ENCODE assay signal across 1 cellular context in the genomic region with DNA sequence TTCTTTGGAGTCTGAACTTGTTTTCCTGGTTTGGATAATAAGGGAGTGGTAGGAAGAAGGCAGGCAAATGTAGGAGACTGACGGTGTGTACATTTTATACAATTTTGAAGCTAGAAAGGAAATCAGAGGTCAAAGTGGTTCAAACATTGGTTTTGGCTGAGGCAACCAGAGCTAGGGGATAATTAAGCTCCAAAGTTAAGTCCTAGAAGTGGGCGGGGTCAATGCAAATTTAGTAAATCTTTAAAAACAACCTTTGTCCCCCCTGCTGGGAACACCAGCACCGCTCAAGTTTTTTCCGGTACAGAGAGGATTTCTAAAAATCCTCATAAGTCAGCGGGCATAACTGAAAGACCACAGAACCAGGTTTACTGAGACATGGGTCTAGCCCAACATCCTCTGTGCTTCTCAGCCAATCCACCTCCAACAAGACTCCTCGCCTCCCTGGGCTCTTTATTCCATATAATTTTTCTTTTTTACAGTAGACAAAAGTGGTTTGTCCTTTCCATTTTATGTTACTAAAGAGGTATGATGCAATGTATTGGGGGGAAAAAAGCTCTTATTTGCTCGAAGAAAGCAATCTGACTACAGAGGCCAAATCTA.
TF ChIP-seq lines count a peak whose summit lies in the region.

No MANE protein-coding gene starts in this region.

TF ChIP-seq in HEK293, 187 proteins besides CTCF, POLR2A, EP300 and RAD21 (continued from another document and continues in another):
- TF ChIP-seq MYNN (tag by site-specific recombination; IDR thresholded peaks at IDR 0.05; ENCODE audit: borderline replicate concordance) (no peak), ZNF510 (tag by site-specific recombination; IDR thresholded peaks at IDR 0.05; ENCODE audit: insufficient replicate concordance) (no peak), ZNF561 (tag by site-specific recombination; IDR thresholded peaks at IDR 0.05; ENCODE audit: borderline replicate concordance) (no peak), ZBTB20 (tag by site-specific recombination; IDR thresholded peaks at IDR 0.05) (peak; percentile 15; the same call in 1 of the 2 replicates), IKZF3 (tag by site-specific recombination; IDR thresholded peaks at IDR 0.05) (peak; percentile 21; the same call in 1 of the 2 replicates), ZNF701 (tag by site-specific recombination; IDR thresholded peaks at IDR 0.05) (no peak), ZNF530 (tag by site-specific recombination; IDR thresholded peaks at IDR 0.05; ENCODE audit: low read depth) (no peak), ZNF335 (tag by site-specific recombination; conservative IDR thresholded peaks at IDR 0.05) (0 out of 2 replicates have a peak, but pooled peaks have one; percentile 20), ZNF248 (tag by site-specific recombination; IDR thresholded peaks at IDR 0.05) (no peak), TCF7L2 (IDR thresholded peaks at IDR 0.05; ENCODE audit: borderline replicate concordance, low read depth, low read length) (no peak), ZNF324 (tag by site-specific recombination; IDR thresholded peaks at IDR 0.05) (no peak), PRDM1 (tag by site-specific recombination; IDR thresholded peaks at IDR 0.05) (0 out of 2 replicates have a peak, but pooled peaks have one; percentile 51), SCRT2 (tag by site-specific recombination; IDR thresholded peaks at IDR 0.05) (no peak), GLIS1 (tag by site-specific recombination; IDR thresholded peaks at IDR 0.05) (peak; percentile 57), ZNF677 (tag by site-specific recombination; IDR thresholded peaks at IDR 0.05) (no peak), WT1 (tag by site-specific recombination; IDR thresholded peaks at IDR 0.05) (no peak), ZNF146 (tag by site-specific recombination; IDR thresholded peaks at IDR 0.05) (no peak), SCRT1 (tag by site-specific recombination; IDR thresholded peaks at IDR 0.05; ENCODE audit: borderline replicate concordance) (no peak), ZFP41 (tag by site-specific recombination; IDR thresholded peaks at IDR 0.05; ENCODE audit: borderline replicate concordance) (no peak), ZBTB1 (tag by site-specific recombination; IDR thresholded peaks at IDR 0.05) (no peak), ZNF596 (tag by site-specific recombination; IDR thresholded peaks at IDR 0.05) (no peak), OSR2 (tag by site-specific recombination; IDR thresholded peaks at IDR 0.05) (no peak), HOXA7 (CRISPR knock-in tag; IDR thresholded peaks at IDR 0.05; ENCODE audit: borderline replicate concordance) (no peak)
- TF ChIP-seq, protein P1, sequence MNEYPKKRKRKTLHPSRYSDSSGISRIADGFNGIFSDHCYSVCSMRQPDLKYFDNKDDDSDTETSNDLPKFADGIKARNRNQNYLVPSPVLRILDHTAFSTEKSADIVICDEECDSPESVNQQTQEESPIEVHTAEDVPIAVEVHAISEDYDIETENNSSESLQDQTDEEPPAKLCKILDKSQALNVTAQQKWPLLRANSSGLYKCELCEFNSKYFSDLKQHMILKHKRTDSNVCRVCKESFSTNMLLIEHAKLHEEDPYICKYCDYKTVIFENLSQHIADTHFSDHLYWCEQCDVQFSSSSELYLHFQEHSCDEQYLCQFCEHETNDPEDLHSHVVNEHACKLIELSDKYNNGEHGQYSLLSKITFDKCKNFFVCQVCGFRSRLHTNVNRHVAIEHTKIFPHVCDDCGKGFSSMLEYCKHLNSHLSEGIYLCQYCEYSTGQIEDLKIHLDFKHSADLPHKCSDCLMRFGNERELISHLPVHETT (tag by site-specific recombination; IDR thresholded peaks at IDR 0.05): no peak
- TF ChIP-seq, protein P2, sequence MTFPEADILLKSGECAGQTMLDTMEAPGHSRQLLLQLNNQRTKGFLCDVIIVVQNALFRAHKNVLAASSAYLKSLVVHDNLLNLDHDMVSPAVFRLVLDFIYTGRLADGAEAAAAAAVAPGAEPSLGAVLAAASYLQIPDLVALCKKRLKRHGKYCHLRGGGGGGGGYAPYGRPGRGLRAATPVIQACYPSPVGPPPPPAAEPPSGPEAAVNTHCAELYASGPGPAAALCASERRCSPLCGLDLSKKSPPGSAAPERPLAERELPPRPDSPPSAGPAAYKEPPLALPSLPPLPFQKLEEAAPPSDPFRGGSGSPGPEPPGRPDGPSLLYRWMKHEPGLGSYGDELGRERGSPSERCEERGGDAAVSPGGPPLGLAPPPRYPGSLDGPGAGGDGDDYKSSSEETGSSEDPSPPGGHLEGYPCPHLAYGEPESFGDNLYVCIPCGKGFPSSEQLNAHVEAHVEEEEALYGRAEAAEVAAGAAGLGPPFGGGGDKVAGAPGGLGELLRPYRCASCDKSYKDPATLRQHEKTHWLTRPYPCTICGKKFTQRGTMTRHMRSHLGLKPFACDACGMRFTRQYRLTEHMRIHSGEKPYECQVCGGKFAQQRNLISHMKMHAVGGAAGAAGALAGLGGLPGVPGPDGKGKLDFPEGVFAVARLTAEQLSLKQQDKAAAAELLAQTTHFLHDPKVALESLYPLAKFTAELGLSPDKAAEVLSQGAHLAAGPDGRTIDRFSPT (tag by site-specific recombination; IDR thresholded peaks at IDR 0.05): no peak
- TF ChIP-seq, protein P3, sequence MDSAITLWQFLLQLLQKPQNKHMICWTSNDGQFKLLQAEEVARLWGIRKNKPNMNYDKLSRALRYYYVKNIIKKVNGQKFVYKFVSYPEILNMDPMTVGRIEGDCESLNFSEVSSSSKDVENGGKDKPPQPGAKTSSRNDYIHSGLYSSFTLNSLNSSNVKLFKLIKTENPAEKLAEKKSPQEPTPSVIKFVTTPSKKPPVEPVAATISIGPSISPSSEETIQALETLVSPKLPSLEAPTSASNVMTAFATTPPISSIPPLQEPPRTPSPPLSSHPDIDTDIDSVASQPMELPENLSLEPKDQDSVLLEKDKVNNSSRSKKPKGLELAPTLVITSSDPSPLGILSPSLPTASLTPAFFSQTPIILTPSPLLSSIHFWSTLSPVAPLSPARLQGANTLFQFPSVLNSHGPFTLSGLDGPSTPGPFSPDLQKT (IDR thresholded peaks at IDR 0.05; ENCODE audit: borderline replicate concordance, low read depth, low read length): no peak
- TF ChIP-seq, protein P4, sequence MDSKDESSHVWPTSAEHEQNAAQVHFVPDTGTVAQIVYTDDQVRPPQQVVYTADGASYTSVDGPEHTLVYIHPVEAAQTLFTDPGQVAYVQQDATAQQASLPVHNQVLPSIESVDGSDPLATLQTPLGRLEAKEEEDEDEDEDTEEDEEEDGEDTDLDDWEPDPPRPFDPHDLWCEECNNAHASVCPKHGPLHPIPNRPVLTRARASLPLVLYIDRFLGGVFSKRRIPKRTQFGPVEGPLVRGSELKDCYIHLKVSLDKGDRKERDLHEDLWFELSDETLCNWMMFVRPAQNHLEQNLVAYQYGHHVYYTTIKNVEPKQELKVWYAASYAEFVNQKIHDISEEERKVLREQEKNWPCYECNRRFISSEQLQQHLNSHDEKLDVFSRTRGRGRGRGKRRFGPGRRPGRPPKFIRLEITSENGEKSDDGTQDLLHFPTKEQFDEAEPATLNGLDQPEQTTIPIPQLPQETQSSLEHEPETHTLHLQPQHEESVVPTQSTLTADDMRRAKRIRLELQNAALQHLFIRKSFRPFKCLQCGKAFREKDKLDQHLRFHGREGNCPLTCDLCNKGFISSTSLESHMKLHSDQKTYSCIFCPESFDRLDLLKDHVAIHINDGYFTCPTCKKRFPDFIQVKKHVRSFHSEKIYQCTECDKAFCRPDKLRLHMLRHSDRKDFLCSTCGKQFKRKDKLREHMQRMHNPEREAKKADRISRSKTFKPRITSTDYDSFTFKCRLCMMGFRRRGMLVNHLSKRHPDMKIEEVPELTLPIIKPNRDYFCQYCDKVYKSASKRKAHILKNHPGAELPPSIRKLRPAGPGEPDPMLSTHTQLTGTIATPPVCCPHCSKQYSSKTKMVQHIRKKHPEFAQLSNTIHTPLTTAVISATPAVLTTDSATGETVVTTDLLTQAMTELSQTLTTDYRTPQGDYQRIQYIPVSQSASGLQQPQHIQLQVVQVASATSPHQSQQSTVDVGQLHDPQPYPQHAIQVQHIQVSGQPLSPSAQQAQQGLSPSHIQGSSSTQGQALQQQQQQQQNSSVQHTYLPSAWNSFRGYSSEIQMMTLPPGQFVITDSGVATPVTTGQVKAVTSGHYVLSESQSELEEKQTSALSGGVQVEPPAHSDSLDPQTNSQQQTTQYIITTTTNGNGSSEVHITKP (tag by site-specific recombination; IDR thresholded peaks at IDR 0.05): peak; percentile 79
- TF ChIP-seq, protein P5, sequence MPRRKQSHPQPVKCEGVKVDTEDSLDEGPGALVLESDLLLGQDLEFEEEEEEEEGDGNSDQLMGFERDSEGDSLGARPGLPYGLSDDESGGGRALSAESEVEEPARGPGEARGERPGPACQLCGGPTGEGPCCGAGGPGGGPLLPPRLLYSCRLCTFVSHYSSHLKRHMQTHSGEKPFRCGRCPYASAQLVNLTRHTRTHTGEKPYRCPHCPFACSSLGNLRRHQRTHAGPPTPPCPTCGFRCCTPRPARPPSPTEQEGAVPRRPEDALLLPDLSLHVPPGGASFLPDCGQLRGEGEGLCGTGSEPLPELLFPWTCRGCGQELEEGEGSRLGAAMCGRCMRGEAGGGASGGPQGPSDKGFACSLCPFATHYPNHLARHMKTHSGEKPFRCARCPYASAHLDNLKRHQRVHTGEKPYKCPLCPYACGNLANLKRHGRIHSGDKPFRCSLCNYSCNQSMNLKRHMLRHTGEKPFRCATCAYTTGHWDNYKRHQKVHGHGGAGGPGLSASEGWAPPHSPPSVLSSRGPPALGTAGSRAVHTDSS (tag by site-specific recombination; IDR thresholded peaks at IDR 0.05): no peak
- TF ChIP-seq, protein P6, sequence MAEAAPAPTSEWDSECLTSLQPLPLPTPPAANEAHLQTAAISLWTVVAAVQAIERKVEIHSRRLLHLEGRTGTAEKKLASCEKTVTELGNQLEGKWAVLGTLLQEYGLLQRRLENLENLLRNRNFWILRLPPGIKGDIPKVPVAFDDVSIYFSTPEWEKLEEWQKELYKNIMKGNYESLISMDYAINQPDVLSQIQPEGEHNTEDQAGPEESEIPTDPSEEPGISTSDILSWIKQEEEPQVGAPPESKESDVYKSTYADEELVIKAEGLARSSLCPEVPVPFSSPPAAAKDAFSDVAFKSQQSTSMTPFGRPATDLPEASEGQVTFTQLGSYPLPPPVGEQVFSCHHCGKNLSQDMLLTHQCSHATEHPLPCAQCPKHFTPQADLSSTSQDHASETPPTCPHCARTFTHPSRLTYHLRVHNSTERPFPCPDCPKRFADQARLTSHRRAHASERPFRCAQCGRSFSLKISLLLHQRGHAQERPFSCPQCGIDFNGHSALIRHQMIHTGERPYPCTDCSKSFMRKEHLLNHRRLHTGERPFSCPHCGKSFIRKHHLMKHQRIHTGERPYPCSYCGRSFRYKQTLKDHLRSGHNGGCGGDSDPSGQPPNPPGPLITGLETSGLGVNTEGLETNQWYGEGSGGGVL (tag by site-specific recombination; IDR thresholded peaks at IDR 0.05): no peak
- TF ChIP-seq, protein P7, sequence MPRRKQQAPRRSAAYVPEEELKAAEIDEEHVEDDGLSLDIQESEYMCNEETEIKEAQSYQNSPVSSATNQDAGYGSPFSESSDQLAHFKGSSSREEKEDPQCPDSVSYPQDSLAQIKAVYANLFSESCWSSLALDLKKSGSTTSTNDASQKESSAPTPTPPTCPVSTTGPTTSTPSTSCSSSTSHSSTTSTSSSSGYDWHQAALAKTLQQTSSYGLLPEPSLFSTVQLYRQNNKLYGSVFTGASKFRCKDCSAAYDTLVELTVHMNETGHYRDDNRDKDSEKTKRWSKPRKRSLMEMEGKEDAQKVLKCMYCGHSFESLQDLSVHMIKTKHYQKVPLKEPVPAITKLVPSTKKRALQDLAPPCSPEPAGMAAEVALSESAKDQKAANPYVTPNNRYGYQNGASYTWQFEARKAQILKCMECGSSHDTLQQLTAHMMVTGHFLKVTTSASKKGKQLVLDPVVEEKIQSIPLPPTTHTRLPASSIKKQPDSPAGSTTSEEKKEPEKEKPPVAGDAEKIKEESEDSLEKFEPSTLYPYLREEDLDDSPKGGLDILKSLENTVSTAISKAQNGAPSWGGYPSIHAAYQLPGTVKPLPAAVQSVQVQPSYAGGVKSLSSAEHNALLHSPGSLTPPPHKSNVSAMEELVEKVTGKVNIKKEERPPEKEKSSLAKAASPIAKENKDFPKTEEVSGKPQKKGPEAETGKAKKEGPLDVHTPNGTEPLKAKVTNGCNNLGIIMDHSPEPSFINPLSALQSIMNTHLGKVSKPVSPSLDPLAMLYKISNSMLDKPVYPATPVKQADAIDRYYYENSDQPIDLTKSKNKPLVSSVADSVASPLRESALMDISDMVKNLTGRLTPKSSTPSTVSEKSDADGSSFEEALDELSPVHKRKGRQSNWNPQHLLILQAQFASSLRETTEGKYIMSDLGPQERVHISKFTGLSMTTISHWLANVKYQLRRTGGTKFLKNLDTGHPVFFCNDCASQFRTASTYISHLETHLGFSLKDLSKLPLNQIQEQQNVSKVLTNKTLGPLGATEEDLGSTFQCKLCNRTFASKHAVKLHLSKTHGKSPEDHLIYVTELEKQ (tag by site-specific recombination; IDR thresholded peaks at IDR 0.05; ENCODE audit: borderline replicate concordance): no peak
- TF ChIP-seq, protein P8, sequence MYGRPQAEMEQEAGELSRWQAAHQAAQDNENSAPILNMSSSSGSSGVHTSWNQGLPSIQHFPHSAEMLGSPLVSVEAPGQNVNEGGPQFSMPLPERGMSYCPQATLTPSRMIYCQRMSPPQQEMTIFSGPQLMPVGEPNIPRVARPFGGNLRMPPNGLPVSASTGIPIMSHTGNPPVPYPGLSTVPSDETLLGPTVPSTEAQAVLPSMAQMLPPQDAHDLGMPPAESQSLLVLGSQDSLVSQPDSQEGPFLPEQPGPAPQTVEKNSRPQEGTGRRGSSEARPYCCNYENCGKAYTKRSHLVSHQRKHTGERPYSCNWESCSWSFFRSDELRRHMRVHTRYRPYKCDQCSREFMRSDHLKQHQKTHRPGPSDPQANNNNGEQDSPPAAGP (tag by site-specific recombination; IDR thresholded peaks at IDR 0.05): no peak
- TF ChIP-seq, protein P9, sequence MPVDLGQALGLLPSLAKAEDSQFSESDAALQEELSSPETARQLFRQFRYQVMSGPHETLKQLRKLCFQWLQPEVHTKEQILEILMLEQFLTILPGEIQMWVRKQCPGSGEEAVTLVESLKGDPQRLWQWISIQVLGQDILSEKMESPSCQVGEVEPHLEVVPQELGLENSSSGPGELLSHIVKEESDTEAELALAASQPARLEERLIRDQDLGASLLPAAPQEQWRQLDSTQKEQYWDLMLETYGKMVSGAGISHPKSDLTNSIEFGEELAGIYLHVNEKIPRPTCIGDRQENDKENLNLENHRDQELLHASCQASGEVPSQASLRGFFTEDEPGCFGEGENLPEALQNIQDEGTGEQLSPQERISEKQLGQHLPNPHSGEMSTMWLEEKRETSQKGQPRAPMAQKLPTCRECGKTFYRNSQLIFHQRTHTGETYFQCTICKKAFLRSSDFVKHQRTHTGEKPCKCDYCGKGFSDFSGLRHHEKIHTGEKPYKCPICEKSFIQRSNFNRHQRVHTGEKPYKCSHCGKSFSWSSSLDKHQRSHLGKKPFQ (tag by site-specific recombination; IDR thresholded peaks at IDR 0.05): no peak
- TF ChIP-seq, protein P10, sequence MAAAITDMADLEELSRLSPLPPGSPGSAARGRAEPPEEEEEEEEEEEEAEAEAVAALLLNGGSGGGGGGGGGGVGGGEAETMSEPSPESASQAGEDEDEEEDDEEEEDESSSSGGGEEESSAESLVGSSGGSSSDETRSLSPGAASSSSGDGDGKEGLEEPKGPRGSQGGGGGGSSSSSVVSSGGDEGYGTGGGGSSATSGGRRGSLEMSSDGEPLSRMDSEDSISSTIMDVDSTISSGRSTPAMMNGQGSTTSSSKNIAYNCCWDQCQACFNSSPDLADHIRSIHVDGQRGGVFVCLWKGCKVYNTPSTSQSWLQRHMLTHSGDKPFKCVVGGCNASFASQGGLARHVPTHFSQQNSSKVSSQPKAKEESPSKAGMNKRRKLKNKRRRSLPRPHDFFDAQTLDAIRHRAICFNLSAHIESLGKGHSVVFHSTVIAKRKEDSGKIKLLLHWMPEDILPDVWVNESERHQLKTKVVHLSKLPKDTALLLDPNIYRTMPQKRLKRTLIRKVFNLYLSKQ (tag by site-specific recombination; IDR thresholded peaks at IDR 0.05; ENCODE audit: borderline replicate concordance): no peak
